20 cellular contexts compared by ENCODE assay signal in the genomic region with DNA sequence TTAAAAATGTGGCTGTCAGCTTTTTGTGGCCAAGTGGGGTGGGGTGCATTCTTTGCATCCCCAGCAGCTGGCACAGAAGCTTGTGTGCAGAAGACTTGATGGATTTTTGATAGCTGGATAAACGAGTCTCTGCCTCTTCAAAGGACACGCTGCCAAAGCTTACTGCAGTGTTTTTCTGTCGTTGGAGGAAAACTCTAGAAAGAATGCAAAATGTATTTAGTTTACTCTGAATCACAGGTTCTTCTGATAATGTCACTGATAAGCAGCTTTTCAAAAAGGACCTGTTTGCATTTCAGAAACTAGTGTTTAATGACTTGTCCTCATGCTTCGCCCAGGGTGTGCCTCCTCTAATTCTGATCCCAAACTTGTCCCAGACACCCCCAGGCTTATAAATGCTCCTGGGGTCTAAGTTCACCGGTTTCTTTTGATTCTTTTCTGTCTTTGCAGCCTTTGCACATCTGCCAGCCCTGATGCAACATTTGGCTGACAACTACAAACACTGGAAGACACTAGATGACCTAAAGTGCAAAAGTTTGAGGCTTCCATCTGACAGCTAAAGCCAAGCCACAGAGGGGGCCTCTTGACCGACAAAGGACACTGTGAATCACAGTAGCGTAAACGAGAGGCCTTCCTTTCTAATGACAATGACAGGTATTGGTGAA.
DNase-seq lines count a peak whose midpoint lies in the region; ATAC-seq and TF ChIP-seq lines count a peak whose summit lies in the region.
"Had no signal": no experiment of that assay in that cellular context is flagged by ENCODE, and none has a peak within 500 bp of the region (broad histone marks: within the 10 kb centered on the region; RNA-seq: fewer than 3 reads in every experiment).

No MANE protein-coding gene starts in this region.

- H3K4me1 ChIP-seq in thoracic aorta (ENCODE audit: control insufficient read depth in 1 of 2, low read depth in 2 of 2) (peaks cover 21 to 73% of the 10 kb centered on the region in 2 donors), BE2C (no peaks in the 10 kb centered on the region)
- H3K4me1 ChIP-seq: body of pancreas, colonic mucosa had no signal

- H3K27me3 ChIP-seq in WERI-Rb-1 (ENCODE audit: insufficient read depth, low read depth, severe bottlenecking) (no peaks in the 10 kb centered on the region), thoracic aorta (replicated peaks; ENCODE audit: insufficient read depth) (no peaks in the 10 kb centered on the region), BE2C (no peaks in the 10 kb centered on the region)
- H3K27me3 ChIP-seq: body of pancreas, colonic mucosa had no signal

- H3K27ac ChIP-seq in WERI-Rb-1 (peak overlapping the region; percentile 22; the same call in 1 of the 2 replicates), thoracic aorta (peak overlapping the region; percentile 73 to 94)
- H3K27ac ChIP-seq: body of pancreas, colonic mucosa had no signal

- no peaks in the 10 kb centered on the region; the same call in 1 of the 2 replicates for H3K36me3 ChIP-seq in WERI-Rb-1
- H3K36me3 ChIP-seq in thoracic aorta = no peaks in the 10 kb centered on the region
- H3K36me3 ChIP-seq in BE2C = no peaks in the 10 kb centered on the region
- H3K36me3 ChIP-seq: colonic mucosa had no signal

- no peaks in the 10 kb centered on the region for H3K9me3 ChIP-seq in WERI-Rb-1 (ENCODE audit: severe bottlenecking)
- H3K9me3 ChIP-seq in thoracic aorta = no peaks in the 10 kb centered on the region
- H3K9me3 ChIP-seq in BE2C = no peaks in the 10 kb centered on the region
- H3K9me3 ChIP-seq: body of pancreas, colonic mucosa had no signal

- no peak overlapping the region for H3K4me3 ChIP-seq in WERI-Rb-1 (ENCODE audit: low read depth, low read length)
- no peak overlapping the region for H3K4me3 ChIP-seq in thoracic aorta
- no peak overlapping the region for H3K4me3 ChIP-seq in BE2C (ENCODE audit: low read depth, low read length)
- H3K4me3 ChIP-seq: body of pancreas, colonic mucosa, skin epidermis had no signal

- no peak for TF ChIP-seq CTCF in WERI-Rb-1 (IDR thresholded peaks at IDR 0.05; ENCODE audit: low read depth, low read length)
- no peak for TF ChIP-seq CTCF in thoracic aorta (IDR thresholded peaks at IDR 0.05)
- TF ChIP-seq CTCF in BE2C (IDR thresholded peaks at IDR 0.05; ENCODE audit: low read depth, low read length) = no peak

- ATAC-seq in left lobe of liver (peak; percentile 88), thoracic aorta (ENCODE audit: insufficient number of reproducible peaks, low FRiP score, low read depth) (no peak), GM21390 (IDR thresholded peaks at IDR 0.05; ENCODE audit: unreplicated experiment) (no peak)
- ATAC-seq: body of pancreas, Right ventricle myocardium inferior had no signal

- DNase-seq in EH (ENCODE audit: low read depth) = peak; percentile 40
- no peak for DNase-seq in WERI-Rb-1
- peak; percentile 67 for DNase-seq in left lobe of liver (ENCODE audit: low spot score)
- no peak for DNase-seq in thoracic aorta (ENCODE audit: low spot score)
- DNase-seq in T-helper 1 cell = no peak
- DNase-seq in NCI-H82 (lab: John Stamatoyannopoulos, UW) = no peak
- DNase-seq in BE2C = no peak
- DNase-seq: activated B cell treated with CpG ODN at 0.5 μM for 24 hours; activated CD4-positive, alpha-beta memory T cell treated with anti-CD3 and anti-CD28 coated beads, Interleukin-2, amount 10 ng/mL, durations not matched to agents 7 days and 5 days; activated T-cell treated with anti-CD3 and anti-CD28 coated beads, Interleukin-2, amount 50 U/mL, for 1 hour; body of pancreas; colonic mucosa; DMS79; hippocampal formation; NCI-H1092 treated with DMSO at 0.1 percent for 48 hours; NCI-H510A; stimulated activated CD4-positive, alpha-beta T cell treated with anti-CD3 and anti-CD28 coated beads, Interleukin-2, amount 100 ng/mL, for 48 hours had no signal

Comparison
In these comparisons a context has a peak if more than half of its experiments do, and no peak if none do; other contexts are left out.
1. DNase-seq: peak in EH (single experiment) and left lobe of liver (single experiment); none in WERI-Rb-1 (single experiment), thoracic aorta (single experiment), T-helper 1 cell (0 of 5), NCI-H82 (single experiment) and BE2C (single experiment).